Comparison of ENCODE assay signal across 1 cellular context in the genomic region with DNA sequence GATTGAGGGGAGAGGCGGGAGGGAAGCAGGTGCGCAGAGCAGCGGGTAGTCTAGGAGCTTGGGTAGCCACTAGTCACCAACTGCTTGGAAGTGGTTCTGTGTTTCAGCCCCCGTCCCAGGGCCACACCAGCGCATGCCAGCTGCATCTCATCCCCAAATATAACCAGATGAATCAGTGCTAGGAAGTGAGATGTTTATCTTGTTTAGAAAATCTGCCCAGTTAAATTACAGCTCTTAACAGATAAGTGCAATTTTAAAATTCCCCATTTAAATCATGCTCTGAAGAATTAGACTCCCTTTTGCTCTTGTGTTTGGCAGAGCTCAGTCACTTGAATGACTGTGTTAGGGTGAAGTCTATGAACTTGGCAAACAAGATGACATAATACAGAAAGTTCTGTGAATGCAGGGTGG.
TF ChIP-seq lines count a peak whose summit lies in the region.

No MANE protein-coding gene starts in this region.

TF ChIP-seq in SK-N-SH, 30 proteins besides CTCF, POLR2A, EP300 and RAD21 (continued from another document):
- TF ChIP-seq, protein P1, sequence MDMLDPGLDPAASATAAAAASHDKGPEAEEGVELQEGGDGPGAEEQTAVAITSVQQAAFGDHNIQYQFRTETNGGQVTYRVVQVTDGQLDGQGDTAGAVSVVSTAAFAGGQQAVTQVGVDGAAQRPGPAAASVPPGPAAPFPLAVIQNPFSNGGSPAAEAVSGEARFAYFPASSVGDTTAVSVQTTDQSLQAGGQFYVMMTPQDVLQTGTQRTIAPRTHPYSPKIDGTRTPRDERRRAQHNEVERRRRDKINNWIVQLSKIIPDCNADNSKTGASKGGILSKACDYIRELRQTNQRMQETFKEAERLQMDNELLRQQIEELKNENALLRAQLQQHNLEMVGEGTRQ (IDR thresholded peaks at IDR 0.05; ENCODE audit: borderline replicate concordance, low read depth, low read length) = no peak
- TF ChIP-seq EZH2phosphoT487 (IDR thresholded peaks at IDR 0.05; ENCODE audit: borderline replicate concordance, low read depth) (no peak), RFX5 (IDR thresholded peaks at IDR 0.05; ENCODE audit: low read length) (no peak), NRF1 (IDR thresholded peaks at IDR 0.05; ENCODE audit: low read depth, low read length) (0 out of 2 replicates have a peak, but pooled peaks have one; percentile 8), FOSL2 (IDR thresholded peaks at IDR 0.05; ENCODE audit: borderline replicate concordance, low read depth) (peak; percentile 64; the same call in 1 of the 2 replicates), YY1 (IDR thresholded peaks at IDR 0.05; ENCODE audit: low read depth) (no peak), GATA2 (CRISPR knock-in tag; IDR thresholded peaks at IDR 0.05) (peak; percentile 54), CHD2 (IDR thresholded peaks at IDR 0.05; ENCODE audit: low read length, partially characterized antibody) (no peak), GABPA (IDR thresholded peaks at IDR 0.05; ENCODE audit: low read depth) (no peak)
- TF ChIP-seq, protein P2, sequence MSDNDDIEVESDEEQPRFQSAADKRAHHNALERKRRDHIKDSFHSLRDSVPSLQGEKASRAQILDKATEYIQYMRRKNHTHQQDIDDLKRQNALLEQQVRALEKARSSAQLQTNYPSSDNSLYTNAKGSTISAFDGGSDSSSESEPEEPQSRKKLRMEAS (IDR thresholded peaks at IDR 0.05; ENCODE audit: low read depth) = no peak
- TF ChIP-seq, protein P3, sequence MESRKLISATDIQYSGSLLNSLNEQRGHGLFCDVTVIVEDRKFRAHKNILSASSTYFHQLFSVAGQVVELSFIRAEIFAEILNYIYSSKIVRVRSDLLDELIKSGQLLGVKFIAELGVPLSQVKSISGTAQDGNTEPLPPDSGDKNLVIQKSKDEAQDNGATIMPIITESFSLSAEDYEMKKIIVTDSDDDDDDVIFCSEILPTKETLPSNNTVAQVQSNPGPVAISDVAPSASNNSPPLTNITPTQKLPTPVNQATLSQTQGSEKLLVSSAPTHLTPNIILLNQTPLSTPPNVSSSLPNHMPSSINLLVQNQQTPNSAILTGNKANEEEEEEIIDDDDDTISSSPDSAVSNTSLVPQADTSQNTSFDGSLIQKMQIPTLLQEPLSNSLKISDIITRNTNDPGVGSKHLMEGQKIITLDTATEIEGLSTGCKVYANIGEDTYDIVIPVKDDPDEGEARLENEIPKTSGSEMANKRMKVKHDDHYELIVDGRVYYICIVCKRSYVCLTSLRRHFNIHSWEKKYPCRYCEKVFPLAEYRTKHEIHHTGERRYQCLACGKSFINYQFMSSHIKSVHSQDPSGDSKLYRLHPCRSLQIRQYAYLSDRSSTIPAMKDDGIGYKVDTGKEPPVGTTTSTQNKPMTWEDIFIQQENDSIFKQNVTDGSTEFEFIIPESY (IDR thresholded peaks at IDR 0.05; ENCODE audit: borderline replicate concordance, low read depth) = no peak
